Comparison of ENCODE assay signal across 8 cellular contexts in the genomic region with DNA sequence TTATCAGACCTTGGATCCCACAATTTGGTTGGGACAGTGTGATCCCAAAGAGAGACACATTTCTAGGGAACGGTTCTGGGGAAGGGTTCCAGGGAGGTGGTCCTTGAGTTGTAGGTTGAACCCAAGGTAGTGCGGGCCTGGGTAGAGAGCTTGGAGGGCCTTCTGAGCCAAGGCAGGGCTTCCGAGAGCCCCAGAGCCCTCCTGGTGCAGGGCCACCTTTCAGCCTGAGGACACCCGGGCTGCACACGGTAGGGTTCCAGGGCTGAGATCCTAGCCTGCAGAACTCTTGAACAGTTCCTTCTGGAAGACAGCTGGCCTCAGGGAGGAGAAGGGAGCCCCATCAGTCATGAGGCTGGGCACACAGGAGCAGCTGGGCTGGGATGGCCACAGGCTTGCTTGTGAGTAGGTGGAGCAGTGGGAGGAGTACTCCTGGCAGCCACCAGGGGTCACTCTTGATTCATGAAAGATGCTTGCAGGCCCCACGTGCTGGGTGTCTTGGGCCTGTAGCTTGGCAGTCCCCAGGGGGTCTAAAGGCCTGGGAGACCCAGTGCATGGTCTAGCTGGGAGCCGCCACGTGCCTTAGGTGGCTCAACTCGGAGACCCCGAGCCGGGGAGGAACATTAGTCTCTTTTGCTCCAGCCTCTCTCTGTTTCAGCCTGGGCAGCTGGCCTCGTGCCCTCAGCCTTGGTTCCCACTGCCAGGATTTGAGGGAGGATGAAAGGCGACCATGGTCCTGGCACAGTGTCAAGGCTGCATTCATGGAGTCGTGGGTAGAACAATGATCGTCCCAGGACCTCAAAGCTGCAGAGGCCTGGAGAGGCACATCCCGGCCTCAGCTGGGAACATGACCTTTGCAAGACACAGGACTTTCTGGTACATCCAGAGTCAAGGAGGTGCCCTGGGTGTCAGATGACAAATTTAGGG.
A peak's percentile ranks its signal among the peaks of the same experiment; 100 is the strongest.
DNase-seq lines count a peak whose midpoint lies in the region; ATAC-seq and TF ChIP-seq lines count a peak whose summit lies in the region.

No MANE protein-coding gene starts in this region.

- no TSS peak for BruUV-seq in Calu3 (replicated peaks; lab: Mats Ljungman, UMichigan)

- no peak for TF ChIP-seq POLR2A in stomach (IDR thresholded peaks at IDR 0.05)

- no peak overlapping the region for H3K4me3 Mint-ChIP-seq in Calu3 (ENCODE audit: low read depth, unreplicated experiment)
- H3K4me3 Mint-ChIP-seq in nephron, result no peak overlapping the region

- CTCF ChIA-PET in Calu3 (lab: Charles Lee), result interaction anchor here (0.6 to 1.5 kb wide), 3 partner anchors 21 to 249 kb away, joined by 3 to 6 read pairs (median 4); no protein-coding TSS in a partner anchor

- no peak overlapping the region for H3K4me3 ChIP-seq in stomach

- intact Hi-C loops in Calu3 (cut with micrococcal nuclease; ENCODE audit: unreplicated experiment) (loop anchor here (10.0 kb wide), 1 partner anchor 247 kb away; no protein-coding TSS in a partner anchor), stomach (cut with DNase I; ENCODE audit: low total_unique reads) (no loop called here)

- H3K27me3 Mint-ChIP-seq in Calu3 (ENCODE audit: unreplicated experiment) (no peaks in the 10 kb centered on the region), nephron (ENCODE audit: low read depth) (peaks cover 13% of the 10 kb centered on the region)

- H3K4me1 Mint-ChIP-seq in Calu3 (ENCODE audit: low read depth, unreplicated experiment), result no peaks in the 10 kb centered on the region
- H3K4me1 Mint-ChIP-seq in nephron, result peaks cover 10% of the 10 kb centered on the region

- H3K27me3 ChIP-seq in stomach, result no peaks in the 10 kb centered on the region

- peaks cover 0 to 14% (median 4%) of the 10 kb centered on the region in 4 donors for H3K4me1 ChIP-seq in stomach

- no peak overlapping the region for H3K27ac ChIP-seq in stomach

- H3K9me3 Mint-ChIP-seq in Calu3 (ENCODE audit: low read depth, unreplicated experiment), result peaks cover 4% of the 10 kb centered on the region
- H3K9me3 Mint-ChIP-seq in nephron, result peaks cover 12% of the 10 kb centered on the region

- 35 to 46% (median 38%) methylated on average over 14 to 16 of the region's 16 CpGs for WGBS in stomach, 5 donors

- peaks cover 0 to 8% (median 5%) of the 10 kb centered on the region in 4 donors for H3K9me3 ChIP-seq in stomach

- H3K27ac Mint-ChIP-seq in Calu3 (ENCODE audit: unreplicated experiment) (no peak overlapping the region), nephron (no peak overlapping the region)

- no peaks in the 10 kb centered on the region for H3K36me3 ChIP-seq in stomach

- TF ChIP-seq CTCF in Calu3 (IDR thresholded peaks at IDR 0.05; ENCODE audit: unreplicated experiment) (peak; percentile 58), nephron (IDR thresholded peaks at IDR 0.05; ENCODE audit: unreplicated experiment in 3 of 3) (peak; percentile 82 to 92 (median 84)), stomach (IDR thresholded peaks at IDR 0.05) (peak in 5 of 7 experiments; percentile 44 to 78 (median 73))

- no peak for TF ChIP-seq EP300 in stomach (IDR thresholded peaks at IDR 0.05)

- ATAC-seq in GM21360 (IDR thresholded peaks at IDR 0.05; ENCODE audit: unreplicated experiment), result peak; percentile 82

- DNase-seq in Calu3 (peak; percentile 68), HT1080 (ENCODE audit: low read depth) (peak; percentile 71), NOMO-1 treated with dmso at 0.1 percent for 144 hours (lab: John Stamatoyannopoulos, UW; ENCODE audit: unreplicated experiment) (peak; percentile 22), activated T-cell treated with anti-CD3 and anti-CD28 coated beads for 24 hours (ENCODE audit: low read depth) (peak; percentile 37), fibroblast of gingiva (ENCODE audit: low read depth) (peak; percentile 49), stomach (peak; percentile 61)

- H3K36me3 Mint-ChIP-seq in Calu3 (ENCODE audit: insufficient read depth, unreplicated experiment), result no peaks in the 10 kb centered on the region
- no peaks in the 10 kb centered on the region for H3K36me3 Mint-ChIP-seq in nephron (ENCODE audit: low read depth)
